ENCODE assay signal across 2 cellular contexts in the genomic region with DNA sequence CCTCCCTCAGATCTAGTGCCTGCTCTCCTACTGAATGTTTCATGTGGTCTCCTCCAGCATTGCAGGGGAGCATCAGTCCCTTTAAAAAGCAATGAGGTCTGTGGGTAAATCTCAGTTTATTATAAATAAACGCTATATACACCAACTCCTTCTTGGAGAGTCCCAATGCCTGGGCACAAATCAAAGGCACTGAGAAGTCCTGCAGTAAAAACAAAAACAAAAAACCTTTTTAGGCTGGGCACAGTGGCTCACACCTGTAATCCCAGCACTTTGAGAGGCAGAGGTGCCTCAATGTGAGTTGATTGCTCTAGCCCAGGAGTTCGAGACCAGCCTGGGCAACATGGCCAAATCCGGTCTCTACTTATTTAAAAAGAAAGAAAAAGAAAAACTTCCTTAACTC.
A peak's percentile ranks its signal among the peaks of the same experiment; 100 is the strongest.
TF ChIP-seq lines count a peak whose summit lies in the region.

No MANE protein-coding gene starts in this region.

TF ChIP-seq in HEK293, 187 proteins besides CTCF, POLR2A, EP300 and RAD21:
- TF ChIP-seq, protein P1, sequence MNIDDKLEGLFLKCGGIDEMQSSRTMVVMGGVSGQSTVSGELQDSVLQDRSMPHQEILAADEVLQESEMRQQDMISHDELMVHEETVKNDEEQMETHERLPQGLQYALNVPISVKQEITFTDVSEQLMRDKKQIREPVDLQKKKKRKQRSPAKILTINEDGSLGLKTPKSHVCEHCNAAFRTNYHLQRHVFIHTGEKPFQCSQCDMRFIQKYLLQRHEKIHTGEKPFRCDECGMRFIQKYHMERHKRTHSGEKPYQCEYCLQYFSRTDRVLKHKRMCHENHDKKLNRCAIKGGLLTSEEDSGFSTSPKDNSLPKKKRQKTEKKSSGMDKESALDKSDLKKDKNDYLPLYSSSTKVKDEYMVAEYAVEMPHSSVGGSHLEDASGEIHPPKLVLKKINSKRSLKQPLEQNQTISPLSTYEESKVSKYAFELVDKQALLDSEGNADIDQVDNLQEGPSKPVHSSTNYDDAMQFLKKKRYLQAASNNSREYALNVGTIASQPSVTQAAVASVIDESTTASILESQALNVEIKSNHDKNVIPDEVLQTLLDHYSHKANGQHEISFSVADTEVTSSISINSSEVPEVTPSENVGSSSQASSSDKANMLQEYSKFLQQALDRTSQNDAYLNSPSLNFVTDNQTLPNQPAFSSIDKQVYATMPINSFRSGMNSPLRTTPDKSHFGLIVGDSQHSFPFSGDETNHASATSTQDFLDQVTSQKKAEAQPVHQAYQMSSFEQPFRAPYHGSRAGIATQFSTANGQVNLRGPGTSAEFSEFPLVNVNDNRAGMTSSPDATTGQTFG (tag by site-specific recombination; IDR thresholded peaks at IDR 0.05; ENCODE audit: borderline replicate concordance): no peak
- no peak for TF ChIP-seq KLF8 (tag by site-specific recombination; IDR thresholded peaks at IDR 0.05)
- peak; percentile 94 for TF ChIP-seq ZNF239 (tag by site-specific recombination; IDR thresholded peaks at IDR 0.05)
- no peak for TF ChIP-seq EGR2 (tag by site-specific recombination; IDR thresholded peaks at IDR 0.05; ENCODE audit: low read depth)
- no peak for TF ChIP-seq ZNF121 (tag by site-specific recombination; IDR thresholded peaks at IDR 0.05)
- TF ChIP-seq ZNF433 (tag by site-specific recombination; IDR thresholded peaks at IDR 0.05; ENCODE audit: low read depth): no peak

TF ChIP-seq in K562, 482 proteins besides CTCF, POLR2A, EP300 and RAD21:
- TF ChIP-seq ZNF239 (CRISPR knock-in tag; IDR thresholded peaks at IDR 0.05): peak; percentile 94
- TF ChIP-seq RBM25 (IDR thresholded peaks at IDR 0.05; ENCODE audit: low read depth, low read length, severe bottlenecking): peak; percentile 60
- no peak for TF ChIP-seq ARHGAP35 (IDR thresholded peaks at IDR 0.05; ENCODE audit: partially characterized antibody)
- no peak for TF ChIP-seq ZC3H4 (CRISPR knock-in tag; IDR thresholded peaks at IDR 0.05; ENCODE audit: borderline replicate concordance)
TF ChIP-seq in K562: peak in this region for 2.
